1 cellular context compared by ENCODE assay signal in genomic region chr2:27737676-27738348, GRCh38.
TF ChIP-seq lines count a peak whose summit lies in the region.

No MANE protein-coding gene starts in this region.

TF ChIP-seq in SK-N-SH, 30 proteins besides CTCF, POLR2A, EP300 and RAD21 (continued from another document):
- TF ChIP-seq YY1 (IDR thresholded peaks at IDR 0.05; ENCODE audit: low read depth) (no peak), ELF1 (IDR thresholded peaks at IDR 0.05) (no peak), RXRA (IDR thresholded peaks at IDR 0.05; ENCODE audit: borderline replicate concordance, low read depth) (no peak), IRF3 (IDR thresholded peaks at IDR 0.05; ENCODE audit: low read depth, low read length) (no peak), EZH2phosphoT487 (IDR thresholded peaks at IDR 0.05; ENCODE audit: borderline replicate concordance, low read depth) (no peak), POLR2AphosphoS5 (IDR thresholded peaks at IDR 0.05; ENCODE audit: low read depth, low read length) (0 out of 2 replicates have a peak, but pooled peaks have one; percentile 13), NRF1 (IDR thresholded peaks at IDR 0.05; ENCODE audit: low read depth, low read length) (no peak), RCOR1 (IDR thresholded peaks at IDR 0.05; ENCODE audit: low read length) (peak; percentile 86), TEAD4 (IDR thresholded peaks at IDR 0.05; ENCODE audit: borderline replicate concordance, insufficient read depth) (no peak), NFIC (IDR thresholded peaks at IDR 0.05; ENCODE audit: borderline replicate concordance) (no peak), CHD2 (IDR thresholded peaks at IDR 0.05; ENCODE audit: low read length, partially characterized antibody) (peak; percentile 82), FOSL2 (IDR thresholded peaks at IDR 0.05; ENCODE audit: borderline replicate concordance, low read depth) (no peak), TAF1 (IDR thresholded peaks at IDR 0.05; ENCODE audit: borderline replicate concordance, low read depth, low read length) (no peak), SIN3A (IDR thresholded peaks at IDR 0.05; ENCODE audit: borderline replicate concordance, low read depth, low read length) (no peak)
